Comparison of ENCODE assay signal across 14 cellular contexts in the genomic region with DNA sequence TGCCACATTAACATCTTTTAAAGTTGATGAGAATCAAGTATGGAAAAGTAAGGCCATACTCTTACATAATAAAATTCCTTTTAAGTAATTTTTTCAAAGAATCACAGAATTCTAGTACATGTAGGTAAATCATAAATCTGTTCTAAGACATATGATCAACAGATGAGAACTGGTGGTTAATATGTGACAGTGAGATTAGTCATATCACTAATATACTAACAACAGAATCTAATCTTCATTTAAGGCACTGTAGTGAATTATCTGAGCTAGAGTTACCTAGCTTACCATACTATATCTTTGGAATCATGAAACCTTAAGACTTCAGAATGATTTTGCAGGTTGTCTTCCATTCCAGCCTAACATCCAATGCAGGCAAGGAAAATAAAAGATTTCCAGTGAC. TPM values are rescaled to one million over a fixed set of nuclear protein-coding genes. Genes with fewer than 3 reads are reported as not detected.
DNase-seq lines count a peak whose midpoint lies in the region; ATAC-seq, FAIRE-seq and TF ChIP-seq lines count a peak whose summit lies in the region.
"Had no signal": no experiment of that assay in that cellular context is flagged by ENCODE, and none has a peak within 500 bp of the region (broad histone marks: within the 10 kb centered on the region; RNA-seq: fewer than 3 reads in every experiment).

No MANE protein-coding gene starts in this region.

- H3K9me3 ChIP-seq in KOPT-K1 (ENCODE audit: insufficient read depth, low read length, poor library complexity, severe bottlenecking) (no peaks in the 10 kb centered on the region), small intestine (ENCODE audit: control insufficient read depth, low read depth) (no peaks in the 10 kb centered on the region), osteoblast (ENCODE audit: low read depth, low read length) (no peaks in the 10 kb centered on the region)

- peaks cover 8% of the 10 kb centered on the region for H4K20me1 ChIP-seq in osteoblast (ENCODE audit: insufficient read depth, low read length)

- H2AFZ ChIP-seq in osteoblast (ENCODE audit: low read length), result no peak overlapping the region

- TF ChIP-seq CTCF in natural killer cell (IDR thresholded peaks at IDR 0.05), result no peak
- TF ChIP-seq CTCF in osteoblast (IDR thresholded peaks at IDR 0.05; ENCODE audit: extremely low read depth, low read depth, low read length), result no peak

- H3K27me3 ChIP-seq in small intestine (ENCODE audit: control insufficient read depth in 2 of 2, insufficient read depth in 2 of 2, low read length in 2 of 2) (no peaks in the 10 kb centered on the region), osteoblast (ENCODE audit: insufficient read depth, low read length) (no peaks in the 10 kb centered on the region)

- H3K9me3 Mint-ChIP-seq in natural killer cell, result no peaks in the 10 kb centered on the region
- H3K9me3 Mint-ChIP-seq in natural killer cell treated with Interleukin-12 subunit alpha and Interleukin-12 subunit beta and Interleukin-15 and Interleukin-18, amount 100 ng/mL, for 72 hours, result no peaks in the 10 kb centered on the region
- H3K9me3 Mint-ChIP-seq: endodermal cell, IgD-negative memory B cell had no signal

- H3K36me3 ChIP-seq in KOPT-K1 (ENCODE audit: insufficient read depth, low read length) (peaks cover 39% of the 10 kb centered on the region), small intestine (ENCODE audit: control insufficient read depth in 2 of 2, insufficient read depth in 2 of 2, low read length in 2 of 2) (no peaks in the 10 kb centered on the region), osteoblast (ENCODE audit: insufficient read depth, low read length) (no peaks in the 10 kb centered on the region)

- H3K4me1 ChIP-seq in small intestine (ENCODE audit: control insufficient read depth in 2 of 2, insufficient read depth in 1 of 2, low read depth in 1 of 2, low read length in 1 of 2) (no peaks in the 10 kb centered on the region), osteoblast (ENCODE audit: insufficient read depth, low read length) (peaks cover 12% of the 10 kb centered on the region)

- intact Hi-C loops in natural killer cell (cut with micrococcal nuclease), result loop anchor here (10.0 kb wide), 1 partner anchor 245 kb away; no protein-coding TSS in a partner anchor

- H3K36me3 Mint-ChIP-seq in natural killer cell, result no peaks in the 10 kb centered on the region
- no peaks in the 10 kb centered on the region for H3K36me3 Mint-ChIP-seq in natural killer cell treated with Interleukin-12 subunit alpha and Interleukin-12 subunit beta and Interleukin-15 and Interleukin-18, amount 100 ng/mL, for 72 hours

- peaks cover 0 to 3% of the 10 kb centered on the region in 2 donors for H3K27me3 Mint-ChIP-seq in natural killer cell (ENCODE audit: low read depth in 2 of 2)
- no peaks in the 10 kb centered on the region for H3K27me3 Mint-ChIP-seq in natural killer cell treated with Interleukin-12 subunit alpha and Interleukin-12 subunit beta and Interleukin-15 and Interleukin-18, amount 100 ng/mL, for 72 hours
- H3K27me3 Mint-ChIP-seq: IgD-negative memory B cell had no signal

- H3K4me3 ChIP-seq in small intestine (ENCODE audit: low read depth in 1 of 2, low read length in 2 of 2) (no peak overlapping the region), osteoblast (ENCODE audit: insufficient read depth, low read length) (no peak overlapping the region)

- H3K79me2 ChIP-seq in osteoblast (ENCODE audit: insufficient read depth, low read length), result peaks cover 16% of the 10 kb centered on the region

- ATAC-seq in natural killer cell (no peak), HG02623 (IDR thresholded peaks at IDR 0.05; ENCODE audit: unreplicated experiment) (peak; percentile 57)
- ATAC-seq in natural killer cell treated with Interleukin-12 subunit alpha and Interleukin-12 subunit beta and Interleukin-15 and Interleukin-18, amount 100 ng/mL, for 72 hours, result no peak

- H3K27ac Mint-ChIP-seq in natural killer cell, result peak overlapping the region; percentile 96 to 98
- no peak overlapping the region for H3K27ac Mint-ChIP-seq in natural killer cell treated with Interleukin-12 subunit alpha and Interleukin-12 subunit beta and Interleukin-15 and Interleukin-18, amount 100 ng/mL, for 72 hours
- H3K27ac Mint-ChIP-seq: endodermal cell had no signal

- no peak overlapping the region for H3K4me2 ChIP-seq in osteoblast (ENCODE audit: insufficient read depth, low read length)

- H3K27ac ChIP-seq in KOPT-K1 (ENCODE audit: low read depth, low read length, poor library complexity, severe bottlenecking) (peak overlapping the region; percentile 39), small intestine (ENCODE audit: low read depth in 1 of 2, low read length in 1 of 2) (no peak overlapping the region), osteoblast (ENCODE audit: low read depth, low read length) (no peak overlapping the region)

- H3K4me3 Mint-ChIP-seq in natural killer cell, result no peak overlapping the region
- no peak overlapping the region for H3K4me3 Mint-ChIP-seq in natural killer cell treated with Interleukin-12 subunit alpha and Interleukin-12 subunit beta and Interleukin-15 and Interleukin-18, amount 100 ng/mL, for 72 hours
- H3K4me3 Mint-ChIP-seq: endodermal cell, IgD-negative memory B cell had no signal

- DNase-seq in natural killer cell (no peak), small intestine (no peak), osteoblast (ENCODE audit: insufficient read length, low spot score, missing footprints) (no peak), activated gamma-delta T cell (lab: John Stamatoyannopoulos, UW) (no peak), AG08396 (ENCODE audit: low spot score) (no peak)
- DNase-seq in natural killer cell treated with Interleukin-12 subunit alpha and Interleukin-12 subunit beta and Interleukin-15 and Interleukin-18, amount 100 ng/mL, for 72 hours (ENCODE audit: low spot score), result no peak
- DNase-seq: endodermal cell; NCI-H187 treated with DMSO at 0.1 percent for 48 hours; nucleus accumbens; stimulated activated CD8-positive, alpha-beta memory T cell treated with anti-CD3 and anti-CD28 coated beads, Interleukin-4, amount 100 ng/mL, for 48 hours had no signal

- FAIRE-seq in small intestine (lab: Jason Lieb, UNC), result peak; percentile 5

- H3K4me1 Mint-ChIP-seq in natural killer cell, result peaks cover 19 to 22% of the 10 kb centered on the region in 2 donors
- H3K4me1 Mint-ChIP-seq in natural killer cell treated with Interleukin-12 subunit alpha and Interleukin-12 subunit beta and Interleukin-15 and Interleukin-18, amount 100 ng/mL, for 72 hours (ENCODE audit: low read depth in 2 of 2), result peaks cover 11 to 15% of the 10 kb centered on the region in 2 donors
- H3K4me1 Mint-ChIP-seq: endodermal cell had no signal

RNA-seq across cellular contexts. Expression of gene PLN, which starts 11.6 kb away (rescaled TPM):
- total RNA-seq in natural killer cell, result not detected
- not detected for total RNA-seq in natural killer cell treated with Interleukin-12 subunit alpha and Interleukin-12 subunit beta and Interleukin-15 and Interleukin-18, amount 100 ng/mL, for 72 hours
- 10 to 100 TPM in 1 of 3 donors, 1 to 10 TPM in 1, under 1 TPM in 1; 0.67 to 14.3 (median 9.5) TPM for polyA plus RNA-seq in small intestine
- 0.36 and 0.59 TPM in 2 replicates for total RNA-seq in osteoblast
- total RNA-seq: astrocyte, endodermal cell had no signal

Comparison
In these comparisons a context has a peak if more than half of its experiments do, and no peak if none do; other contexts are left out.
1. H3K27ac Mint-ChIP-seq: peak in natural killer cell (2 of 2); none in natural killer cell treated with Interleukin-12 subunit alpha and Interleukin-12 subunit beta and Interleukin-15 and Interleukin-18, amount 100 ng/mL, for 72 hours (0 of 2).